ENCODE assay signal across 9 cellular contexts in the genomic region with DNA sequence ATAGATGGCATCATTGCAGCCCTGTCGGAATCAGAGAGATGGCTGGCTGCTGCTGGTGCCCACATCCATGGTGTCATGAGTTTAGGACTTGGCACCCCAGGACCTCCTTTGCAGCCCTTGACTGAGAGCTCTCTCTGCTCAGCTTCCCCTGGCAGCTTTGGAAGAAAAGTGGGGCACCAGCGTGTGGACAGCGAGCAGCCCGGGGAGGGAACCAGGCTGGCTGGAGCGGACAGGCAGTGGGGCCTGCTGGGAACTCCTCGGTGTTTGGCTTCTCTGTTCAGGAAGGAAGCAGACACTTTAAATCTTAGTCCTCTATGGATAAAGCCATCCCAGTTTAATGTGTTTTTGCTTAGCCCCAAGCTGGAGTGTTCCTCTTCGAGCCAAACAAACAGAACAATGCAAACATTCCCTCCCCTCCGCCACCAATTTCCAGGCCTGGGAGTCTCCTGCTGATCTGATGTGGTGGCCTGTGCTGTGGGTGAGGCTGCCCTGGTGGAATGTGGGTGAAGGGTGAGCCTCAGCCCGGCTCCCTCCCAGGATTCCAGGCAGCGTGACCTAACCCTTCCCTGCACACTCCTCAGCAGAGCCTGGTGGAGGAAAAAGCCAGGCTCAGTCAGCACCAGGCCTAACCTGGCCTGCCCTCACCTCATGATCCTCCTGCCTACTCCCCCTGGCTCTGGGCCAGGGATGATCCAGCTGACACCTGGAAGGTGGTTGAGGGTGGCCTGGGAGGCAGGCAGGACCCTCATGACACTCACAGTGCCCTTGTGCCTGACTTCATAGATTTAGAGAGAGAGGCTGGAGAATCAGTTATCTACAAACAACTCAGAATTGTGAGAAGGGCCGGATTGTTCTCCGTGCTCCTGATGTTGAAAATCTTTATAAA. TPM values are rescaled to one million over a fixed set of nuclear protein-coding genes. Genes with fewer than 3 reads are reported as not detected.
DNase-seq lines count a peak whose midpoint lies in the region; ATAC-seq and TF ChIP-seq lines count a peak whose summit lies in the region.
"Had no signal": no experiment of that assay in that cellular context is flagged by ENCODE, and none has a peak within 500 bp of the region (broad histone marks: within the 10 kb centered on the region; RNA-seq: fewer than 3 reads in every experiment).

No MANE protein-coding gene starts in this region.

- peaks cover 9% of the 10 kb centered on the region for H3K27me3 Mint-ChIP-seq in activated CD4-positive, alpha-beta T cell treated with anti-CD3 and anti-CD28 coated beads, Interleukin-2, amount 10 ng/mL, durations not matched to agents 24 days and 14 days
- peaks cover 2% of the 10 kb centered on the region for H3K27me3 Mint-ChIP-seq in activated naive CD8-positive, alpha-beta T cell treated with anti-CD3 and anti-CD28 coated beads for 36 hours

- intact Hi-C loops in activated CD4-positive, alpha-beta T cell treated with anti-CD3 and anti-CD28 coated beads, Interleukin-2, amount 10 ng/mL, durations not matched to agents 24 days and 14 days (cut with micrococcal nuclease): loop anchor here (2.0 to 10.0 kb wide), 6 partner anchors 45 to 943 kb away; a partner anchor contains a TSS
- intact Hi-C loops in mammary epithelial cell (cut with micrococcal nuclease) (loop anchor here (10.0 kb wide), 1 partner anchor 183 kb away; no protein-coding TSS in a partner anchor), upper lobe of right lung (cut with DNase I) (no loop called here)

- H3K36me3 ChIP-seq in mammary epithelial cell (ENCODE audit: insufficient read depth, low read length) (no peaks in the 10 kb centered on the region), liver (ENCODE audit: control insufficient read depth in 4 of 4, insufficient read depth in 3 of 4, low read depth in 1 of 4, low read length in 3 of 4) (no peaks in the 10 kb centered on the region), upper lobe of right lung (no peaks in the 10 kb centered on the region)
- H3K36me3 ChIP-seq: BLaER1 had no signal

- no peak for DNase-seq in activated CD4-positive, alpha-beta T cell treated with anti-CD3 and anti-CD28 coated beads, Interleukin-2, amount 10 ng/mL, durations not matched to agents 24 days and 14 days
- no peak for DNase-seq in activated CD4-positive, alpha-beta T cell treated with anti-CD3 and anti-CD28 coated beads for 4 hours
- DNase-seq in mammary epithelial cell: peak; percentile 77
- DNase-seq in upper lobe of right lung: peak; percentile 90
- no peak for DNase-seq in cortex of kidney (lab: John Stamatoyannopoulos, UW)
- no peak for DNase-seq in activated naive CD8-positive, alpha-beta T cell treated with anti-CD3 and anti-CD28 coated beads for 36 hours

- H3K4me3 ChIP-seq in mammary epithelial cell (replicated peaks in 1 of 3; ENCODE audit: insufficient read depth in 1 of 3, low read depth in 2 of 3, low read length in 3 of 3) (no peak overlapping the region), liver (ENCODE audit: low read depth in 1 of 3, low read length in 3 of 3) (no peak overlapping the region), upper lobe of right lung (no peak overlapping the region)
- H3K4me3 ChIP-seq: BLaER1 had no signal

- no peaks in the 10 kb centered on the region for H4K20me1 ChIP-seq in mammary epithelial cell (ENCODE audit: insufficient read depth, low read length)
- H4K20me1 ChIP-seq: BLaER1 had no signal

- H2AFZ ChIP-seq in mammary epithelial cell (ENCODE audit: low read depth, low read length): no peak overlapping the region

- H3K9ac ChIP-seq in mammary epithelial cell (ENCODE audit: insufficient read depth, low read length) (peak overlapping the region; percentile 93), liver (ENCODE audit: low read depth in 1 of 2, low read length in 2 of 2) (no peak overlapping the region)
- H3K9ac ChIP-seq: BLaER1 had no signal

- no peaks in the 10 kb centered on the region for H3K9me3 ChIP-seq in mammary epithelial cell (replicated peaks; ENCODE audit: insufficient read depth, low read length)
- peaks cover 0 to 3% (median 0%) of the 10 kb centered on the region in 4 donors for H3K9me3 ChIP-seq in liver (ENCODE audit: control insufficient read depth in 4 of 4, low read length in 3 of 4)
- no peaks in the 10 kb centered on the region for H3K9me3 ChIP-seq in upper lobe of right lung
- H3K9me3 ChIP-seq: BLaER1 had no signal

- H3K36me3 Mint-ChIP-seq in activated CD4-positive, alpha-beta T cell treated with anti-CD3 and anti-CD28 coated beads, Interleukin-2, amount 10 ng/mL, durations not matched to agents 24 days and 14 days (ENCODE audit: low read depth): no peaks in the 10 kb centered on the region
- no peaks in the 10 kb centered on the region for H3K36me3 Mint-ChIP-seq in activated naive CD8-positive, alpha-beta T cell treated with anti-CD3 and anti-CD28 coated beads for 36 hours

- WGBS in mammary epithelial cell (ENCODE audit: low coverage, missing lambda C conversion rate): 65% methylated on average over 12 of the region's 12 CpGs
- WGBS in liver: 70% methylated on average over 12 of the region's 12 CpGs

- in situ Hi-C loops in mammary epithelial cell (cut with MboI; ENCODE audit: low sequenced_read_pairs in 2 of 2): no loop called here

- H3K4me3 Mint-ChIP-seq in activated CD4-positive, alpha-beta T cell treated with anti-CD3 and anti-CD28 coated beads, Interleukin-2, amount 10 ng/mL, durations not matched to agents 24 days and 14 days: no peak overlapping the region
- H3K4me3 Mint-ChIP-seq in activated naive CD8-positive, alpha-beta T cell treated with anti-CD3 and anti-CD28 coated beads for 36 hours: no peak overlapping the region

- dilution Hi-C loops in mammary epithelial cell (cut with HindIII; ENCODE audit: low sequenced_read_pairs): loop anchor here (5.0 kb wide), 2 partner anchors 71 to 191 kb away; no protein-coding TSS in a partner anchor

- H3K9me3 Mint-ChIP-seq in activated CD4-positive, alpha-beta T cell treated with anti-CD3 and anti-CD28 coated beads, Interleukin-2, amount 10 ng/mL, durations not matched to agents 24 days and 14 days: peaks cover 8% of the 10 kb centered on the region
- no peaks in the 10 kb centered on the region for H3K9me3 Mint-ChIP-seq in activated naive CD8-positive, alpha-beta T cell treated with anti-CD3 and anti-CD28 coated beads for 36 hours

- H3K27ac Mint-ChIP-seq in activated CD4-positive, alpha-beta T cell treated with anti-CD3 and anti-CD28 coated beads, Interleukin-2, amount 10 ng/mL, durations not matched to agents 24 days and 14 days: peak overlapping the region; percentile 21
- H3K27ac Mint-ChIP-seq in activated naive CD8-positive, alpha-beta T cell treated with anti-CD3 and anti-CD28 coated beads for 36 hours: no peak overlapping the region

- H3K4me1 Mint-ChIP-seq in activated CD4-positive, alpha-beta T cell treated with anti-CD3 and anti-CD28 coated beads, Interleukin-2, amount 10 ng/mL, durations not matched to agents 24 days and 14 days: peaks cover 42% of the 10 kb centered on the region
- peaks cover 39% of the 10 kb centered on the region for H3K4me1 Mint-ChIP-seq in activated naive CD8-positive, alpha-beta T cell treated with anti-CD3 and anti-CD28 coated beads for 36 hours

- H3K27ac ChIP-seq in mammary epithelial cell (ENCODE audit: insufficient read depth, low read depth, low read length) (peak overlapping the region; percentile 99), liver (ENCODE audit: low read depth in 1 of 2, low read length in 2 of 2) (no peak overlapping the region), upper lobe of right lung (peak overlapping the region; percentile 75)
- H3K27ac ChIP-seq: BLaER1 had no signal

- H3K4me2 ChIP-seq in mammary epithelial cell (ENCODE audit: insufficient read depth, low read depth, low read length): peak overlapping the region; percentile 61
- H3K4me2 ChIP-seq: BLaER1 had no signal

- H3K4me1 ChIP-seq in mammary epithelial cell (ENCODE audit: insufficient read depth, low read length): peaks cover 73% of the 10 kb centered on the region
- no peaks in the 10 kb centered on the region for H3K4me1 ChIP-seq in liver (ENCODE audit: control insufficient read depth in 4 of 4, insufficient read depth in 4 of 4, low read length in 3 of 4)
- peaks cover 28% of the 10 kb centered on the region for H3K4me1 ChIP-seq in upper lobe of right lung

- no TSS peak for BruUV-seq in mammary epithelial cell (replicated peaks; lab: Mats Ljungman, UMichigan)

- H3K27me3 ChIP-seq in mammary epithelial cell (ENCODE audit: insufficient read depth, low read length) (no peaks in the 10 kb centered on the region), liver (ENCODE audit: control insufficient read depth in 4 of 4, insufficient read depth in 4 of 4, low read length in 3 of 4) (no peaks in the 10 kb centered on the region), upper lobe of right lung (no peaks in the 10 kb centered on the region)
- H3K27me3 ChIP-seq: BLaER1 had no signal

- TF ChIP-seq RAD21 in liver (IDR thresholded peaks at IDR 0.05): no peak

- TF ChIP-seq CTCF in mammary epithelial cell (conservative IDR thresholded peaks at IDR 0.05 in 1 of 2, IDR thresholded peaks at IDR 0.05 in 1 of 2; ENCODE audit: extremely low read depth in 1 of 2, insufficient read depth in 1 of 2, low read depth in 1 of 2, low read length in 2 of 2) (no peak), liver (IDR thresholded peaks at IDR 0.05; ENCODE audit: low read depth, low read length, missing input control) (no peak), upper lobe of right lung (IDR thresholded peaks at IDR 0.05) (no peak)

- CTCF ChIA-PET in mammary epithelial cell (lab: Charles Lee; ENCODE audit: low non-redundant PET): interaction anchor here (1.3 kb wide), 1 partner anchor 17 kb away, joined by 3 read pairs; no protein-coding TSS in a partner anchor

- no peaks in the 10 kb centered on the region for H3K79me2 ChIP-seq in mammary epithelial cell (ENCODE audit: insufficient read depth, low read length)

- ATAC-seq in upper lobe of right lung (peak; percentile 97), GM18909 (IDR thresholded peaks at IDR 0.05; ENCODE audit: poor library complexity, unreplicated experiment) (no peak)

TF ChIP-seq in liver, 16 proteins besides CTCF, POLR2A, EP300 and RAD21 (continues in another document):
- TF ChIP-seq GABPA (IDR thresholded peaks at IDR 0.05 in 1 of 2, conservative IDR thresholded peaks at IDR 0.05 in 1 of 2) (no peak), FOXA1 (IDR thresholded peaks at IDR 0.05) (no peak), FOXA2 (IDR thresholded peaks at IDR 0.05) (no peak)
- TF ChIP-seq, protein P1, sequence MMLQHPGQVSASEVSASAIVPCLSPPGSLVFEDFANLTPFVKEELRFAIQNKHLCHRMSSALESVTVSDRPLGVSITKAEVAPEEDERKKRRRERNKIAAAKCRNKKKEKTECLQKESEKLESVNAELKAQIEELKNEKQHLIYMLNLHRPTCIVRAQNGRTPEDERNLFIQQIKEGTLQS (IDR thresholded peaks at IDR 0.05): no peak

RNA-seq across cellular contexts. Expression of a gene that starts 21.6 kb away (rescaled TPM):
- not detected in 2 replicates for total RNA-seq in activated CD4-positive, alpha-beta T cell treated with anti-CD3 and anti-CD28 coated beads, Interleukin-2, amount 10 ng/mL, durations not matched to agents 24 days and 14 days
- total RNA-seq in mammary epithelial cell (100 to 1,000 TPM; 186 to 461 TPM), liver (under 1 TPM in 1 of 2 donors, not detected in 1; 0.08 TPM), upper lobe of right lung (109 TPM)
- polyA plus RNA-seq in mammary epithelial cell (162 TPM), liver (under 1 TPM; 0.03 to 0.10 TPM)
- polyA minus RNA-seq in mammary epithelial cell: 233 TPM
- not detected for total RNA-seq in activated naive CD8-positive, alpha-beta T cell treated with anti-CD3 and anti-CD28 coated beads for 36 hours

Comparison
In these comparisons a context has a peak if more than half of its experiments do, and no peak if none do; other contexts are left out.
1. DNase-seq: peak in mammary epithelial cell (single experiment) and upper lobe of right lung (single experiment); none in activated CD4-positive, alpha-beta T cell treated with anti-CD3 and anti-CD28 coated beads, Interleukin-2, amount 10 ng/mL, durations not matched to agents 24 days and 14 days (single experiment), activated CD4-positive, alpha-beta T cell treated with anti-CD3 and anti-CD28 coated beads for 4 hours (0 of 2), cortex of kidney (single experiment) and activated naive CD8-positive, alpha-beta T cell treated with anti-CD3 and anti-CD28 coated beads for 36 hours (single experiment).
2. H3K27ac ChIP-seq: peak in mammary epithelial cell (single experiment) and upper lobe of right lung (single experiment); none in liver (0 of 2).
3. RNA of a gene that starts 21.6 kb away (total RNA-seq): 186 to 461 TPM in mammary epithelial cell and 109 TPM in upper lobe of right lung (single experiment); 0.08 TPM in liver, not detected in activated CD4-positive, alpha-beta T cell treated with anti-CD3 and anti-CD28 coated beads, Interleukin-2, amount 10 ng/mL, durations not matched to agents 24 days and 14 days and not detected in activated naive CD8-positive, alpha-beta T cell treated with anti-CD3 and anti-CD28 coated beads for 36 hours; every median in the first group is over 100 times any median in the second.